ENCODE assay signal across 23 cellular contexts in genomic region chr10:8590518-8590917, GRCh38.
DNase-seq lines count a peak whose midpoint lies in the region; ATAC-seq, FAIRE-seq and TF ChIP-seq lines count a peak whose summit lies in the region.
"Had no signal": no experiment of that assay in that cellular context is flagged by ENCODE, and none has a peak within 500 bp of the region (broad histone marks: within the 10 kb centered on the region; RNA-seq: fewer than 3 reads in every experiment).

No MANE protein-coding gene starts in this region.

- H3K9me1 ChIP-seq in K562 (ENCODE audit: control insufficient read depth, insufficient read depth, low read length), result no peaks in the 10 kb centered on the region

- no peak for TF ChIP-seq POLR2A in A549 (IDR thresholded peaks at IDR 0.05; ENCODE audit: low read length)
- TF ChIP-seq POLR2A in K562 (conservative IDR thresholded peaks at IDR 0.05), result no peak
- no peak for TF ChIP-seq POLR2A in gastrocnemius medialis (IDR thresholded peaks at IDR 0.05)

- H3K27me3 ChIP-seq in DND-41 (ENCODE audit: insufficient read depth, low read length, poor library complexity) (no peaks in the 10 kb centered on the region), K562 (ENCODE audit: control insufficient read depth in 2 of 2, insufficient read depth in 2 of 2, low read length in 2 of 2) (no peaks in the 10 kb centered on the region), gastrocnemius medialis (no peaks in the 10 kb centered on the region)
- H3K27me3 ChIP-seq: BLaER1 treated with 17β-estradiol and CSF1 and Interleukin-3, amounts not matched to agents 10 nM and 100 nM had no signal

- H3K27ac ChIP-seq in A549 (no peak overlapping the region), DND-41 (ENCODE audit: low read length) (no peak overlapping the region), K562 (ENCODE audit: extremely low read depth, low read depth, low read length) (no peak overlapping the region), gastrocnemius medialis (no peak overlapping the region)
- H3K27ac ChIP-seq: BLaER1 treated with 17β-estradiol and CSF1 and Interleukin-3, amounts not matched to agents 10 nM and 100 nM; C4-2B had no signal

- no peaks in the 10 kb centered on the region for H3K9me3 ChIP-seq in A549
- H3K9me3 ChIP-seq in DND-41 (ENCODE audit: insufficient read depth, low read length, severe bottlenecking), result no peaks in the 10 kb centered on the region
- H3K9me3 ChIP-seq in K562 (replicated peaks; ENCODE audit: control insufficient read depth, insufficient read depth, low read depth, low read length), result no peaks in the 10 kb centered on the region
- no peaks in the 10 kb centered on the region for H3K9me3 ChIP-seq in gastrocnemius medialis
- H3K9me3 ChIP-seq: BLaER1 treated with 17β-estradiol and CSF1 and Interleukin-3, amounts not matched to agents 10 nM and 100 nM; Caco-2 had no signal

- ATAC-seq in A549 (no peak), DND-41 (ENCODE audit: insufficient read depth, low read depth) (no peak), K562 (no peak), GM21723 (IDR thresholded peaks at IDR 0.05; ENCODE audit: unreplicated experiment) (no peak), gastrocnemius medialis (no peak), GM18511 (IDR thresholded peaks at IDR 0.05; ENCODE audit: unreplicated experiment) (no peak)
- ATAC-seq: CD8-positive, alpha-beta T cell; GM12878 had no signal

- CTCF ChIA-PET in A549 (lab: Yijun Ruan, JAX) (interaction anchor here (0.7 to 1.2 kb wide), 2 partner anchors 8 to 110 kb away, joined by 3 read pairs; no protein-coding TSS in a partner anchor), K562 (lab: Yijun Ruan, JAX; ENCODE audit: low intra/inter-chr PET ratio) (no interaction called here)

- no peak overlapping the region for H3K4me2 ChIP-seq in A549
- H3K4me2 ChIP-seq in DND-41 (ENCODE audit: insufficient read depth, low read length), result peak overlapping the region; percentile 54; the same call in 1 of the 2 replicates
- no peak overlapping the region for H3K4me2 ChIP-seq in K562 (ENCODE audit: insufficient read depth, low read length)
- H3K4me2 ChIP-seq: BLaER1 treated with 17β-estradiol and CSF1 and Interleukin-3, amounts not matched to agents 10 nM and 100 nM had no signal

- FAIRE-seq in A549 (lab: Jason Lieb, UNC), result no peak
- FAIRE-seq in K562 (lab: Jason Lieb, UNC), result no peak
- FAIRE-seq: A204.1, D721Med, GM12878, GM12892, GM18507, GM19239 had no signal

- no peak overlapping the region; the same call in 1 of the 2 replicates for H2AFZ ChIP-seq in DND-41 (ENCODE audit: low read depth, low read length)
- no peak overlapping the region for H2AFZ ChIP-seq in K562 (ENCODE audit: low read depth, low read length)

- H3K4me3 ChIP-seq in A549 (no peak overlapping the region), DND-41 (ENCODE audit: low read depth in 1 of 2, low read length in 2 of 2) (no peak overlapping the region), K562 (no peak overlapping the region), gastrocnemius medialis (no peak overlapping the region)
- H3K4me3 ChIP-seq: BLaER1 treated with 17β-estradiol and CSF1 and Interleukin-3, amounts not matched to agents 10 nM and 100 nM; GM12878 had no signal

- TF ChIP-seq EP300 in A549 (IDR thresholded peaks at IDR 0.05), result no peak
- TF ChIP-seq EP300 in K562 (IDR thresholded peaks at IDR 0.05; ENCODE audit: low read length), result no peak

- TF ChIP-seq RAD21 in A549 (conservative IDR thresholded peaks at IDR 0.05 in 1 of 2, IDR thresholded peaks at IDR 0.05 in 1 of 2) (no peak), K562 (CRISPR knock-in tag; conservative IDR thresholded peaks at IDR 0.05 in 1 of 2, IDR thresholded peaks at IDR 0.05 in 1 of 2) (no peak)

- BruUV-seq in K562 (replicated peaks; lab: Mats Ljungman, UMichigan), result no TSS peak

- no peak overlapping the region for H3K9ac ChIP-seq in DND-41 (ENCODE audit: low read depth, low read length)
- H3K9ac ChIP-seq in K562 (ENCODE audit: insufficient read depth in 1 of 2, low read depth in 2 of 2, low read length in 2 of 2), result no peak overlapping the region
- H3K9ac ChIP-seq: BLaER1 treated with 17β-estradiol and CSF1 and Interleukin-3, amounts not matched to agents 10 nM and 100 nM had no signal

- H3K36me3 ChIP-seq in DND-41 (ENCODE audit: insufficient read depth, low read length), result no peaks in the 10 kb centered on the region
- no peaks in the 10 kb centered on the region for H3K36me3 ChIP-seq in K562 (ENCODE audit: control insufficient read depth, insufficient read depth, low read length)
- H3K36me3 ChIP-seq in gastrocnemius medialis, result no peaks in the 10 kb centered on the region
- H3K36me3 ChIP-seq: BLaER1 treated with 17β-estradiol and CSF1 and Interleukin-3, amounts not matched to agents 10 nM and 100 nM had no signal

- intact Hi-C loops in K562 (cut with micrococcal nuclease) (no loop called here), gastrocnemius medialis (cut with DNase I; ENCODE audit: low total_unique reads) (no loop called here)

- H3K4me1 ChIP-seq in A549 (no peaks in the 10 kb centered on the region), DND-41 (ENCODE audit: insufficient read depth, low read length) (peaks cover 19% of the 10 kb centered on the region), K562 (replicated peaks in 1 of 2; ENCODE audit: control insufficient read depth in 2 of 2, insufficient read depth in 2 of 2, low read length in 2 of 2) (no peaks in the 10 kb centered on the region), gastrocnemius medialis (no peaks in the 10 kb centered on the region)
- H3K4me1 ChIP-seq: BLaER1 treated with 17β-estradiol and CSF1 and Interleukin-3, amounts not matched to agents 10 nM and 100 nM had no signal

- DNase-seq in A549 (ENCODE audit: low read depth in 1 of 2, low spot score in 1 of 2), result no peak
- no peak for DNase-seq in DND-41
- DNase-seq in K562 (ENCODE audit: extremely low read depth in 1 of 4, low spot score in 3 of 4), result no peak
- DNase-seq in gastrocnemius medialis, result no peak
- DNase-seq: 8988T; AML-193; Caco-2; Calu3; CD4-positive, alpha-beta T cell; CD8-positive, alpha-beta T cell; DMS79 treated with DMSO at 0.1 percent for 48 hours; EL; GDM1 had no signal

- H4K20me1 ChIP-seq in DND-41 (ENCODE audit: insufficient read depth, low read length) (no peaks in the 10 kb centered on the region), K562 (replicated peaks; ENCODE audit: control insufficient read depth, insufficient read depth, low read length) (no peaks in the 10 kb centered on the region)
- H4K20me1 ChIP-seq: BLaER1 treated with 17β-estradiol and CSF1 and Interleukin-3, amounts not matched to agents 10 nM and 100 nM had no signal

- no peak for TF ChIP-seq CTCF in A549 (IDR thresholded peaks at IDR 0.05)
- TF ChIP-seq CTCF in DND-41 (IDR thresholded peaks at IDR 0.05; ENCODE audit: borderline replicate concordance, extremely low read depth, low read length, poor library complexity, severe bottlenecking), result no peak
- no peak for TF ChIP-seq CTCF in K562 (IDR thresholded peaks at IDR 0.05 in 2 of 3, conservative IDR thresholded peaks at IDR 0.05 in 1 of 3; ENCODE audit: insufficient read depth in 2 of 3, low read depth in 1 of 3, low read length in 3 of 3)
- no peak for TF ChIP-seq CTCF in gastrocnemius medialis (IDR thresholded peaks at IDR 0.05 in 4 of 5, conservative IDR thresholded peaks at IDR 0.05 in 1 of 5)

- POLR2A ChIA-PET in A549 (lab: Yijun Ruan, JAX), result no interaction called here
- POLR2A ChIA-PET in K562 (lab: Yijun Ruan, JAX), result interaction anchor here (0.5 kb wide), 1 partner anchor 54 kb away, joined by 3 read pairs; no protein-coding TSS in a partner anchor

- H3K79me2 ChIP-seq in DND-41 (ENCODE audit: insufficient read depth, low read length), result no peaks in the 10 kb centered on the region
- no peaks in the 10 kb centered on the region for H3K79me2 ChIP-seq in K562 (ENCODE audit: control insufficient read depth, insufficient read depth, low read length)

- in situ Hi-C loops in K562 (cut with MboI), result no loop called here
- in situ Hi-C loops in gastrocnemius medialis (cut with MboI; ENCODE audit: low sequenced_read_pairs in 4 of 4), result no loop called here

TF ChIP-seq in A549, 52 proteins besides CTCF, POLR2A, EP300 and RAD21:
- TF ChIP-seq CHD2 (IDR thresholded peaks at IDR 0.05; ENCODE audit: low read length, partially characterized antibody) (no peak), MAFK (IDR thresholded peaks at IDR 0.05; ENCODE audit: partially characterized antibody) (peak; percentile 87)

TF ChIP-seq in K562, 482 proteins besides CTCF, POLR2A, EP300 and RAD21:
- TF ChIP-seq ZNF316 (IDR thresholded peaks at IDR 0.05), result peak; percentile 55
- TF ChIP-seq MAFG (tag; conservative IDR thresholded peaks at IDR 0.05), result 0 out of 2 replicates have a peak, but pooled peaks have one; percentile 28
- TF ChIP-seq MAFK (IDR thresholded peaks at IDR 0.05; ENCODE audit: low read length), result peak; percentile 50
- peak; percentile 59 for TF ChIP-seq MAFF (IDR thresholded peaks at IDR 0.05; ENCODE audit: low read length)
- TF ChIP-seq MCM2 (IDR thresholded peaks at IDR 0.05; ENCODE audit: low read depth), result no peak
- TF ChIP-seq C11orf30 (IDR thresholded peaks at IDR 0.05; ENCODE audit: low read depth), result 0 out of 2 replicates have a peak, but pooled peaks have one; percentile 28

Comparison
In these comparisons a context has a peak if more than half of its experiments do, and no peak if none do; other contexts are left out.
1. Of the 35 proteins assayed by ChIP-seq in both K562 and A549: peak only in K562: none; only in A549: none; in both: MAFK; in neither: 34.